1 cellular context compared by ENCODE assay signal in genomic region chr19:4867534-4868285, GRCh38.
TF ChIP-seq lines count a peak whose summit lies in the region.

Gene PLIN3 (minus strand): TSS chr19:4867667. CDS start chr19:4861394, 6,273 bp downstream.

TF ChIP-seq in HepG2, 621 proteins besides CTCF, POLR2A, EP300 and RAD21 (continued from another document and continues in another):
- TF ChIP-seq SNAPC4 (CRISPR knock-in tag; IDR thresholded peaks at IDR 0.05), result 0 out of 2 replicates have a peak, but pooled peaks have one; percentile 54
- no peak for TF ChIP-seq HNF1A (IDR thresholded peaks at IDR 0.05; ENCODE audit: low read depth)
- TF ChIP-seq HNF1A (CRISPR knock-in tag; IDR thresholded peaks at IDR 0.05; ENCODE audit: borderline replicate concordance), result 0 out of 2 replicates have a peak, but pooled peaks have one; percentile 35
- TF ChIP-seq ZNF281 (CRISPR knock-in tag; IDR thresholded peaks at IDR 0.05; ENCODE audit: borderline replicate concordance), result no peak
- no peak for TF ChIP-seq MXD4 (CRISPR knock-in tag; IDR thresholded peaks at IDR 0.05)
- TF ChIP-seq ZNF354B (CRISPR knock-in tag; IDR thresholded peaks at IDR 0.05), result no peak
- no peak for TF ChIP-seq FOXM1 (CRISPR knock-in tag; IDR thresholded peaks at IDR 0.05)
- no peak for TF ChIP-seq SIX1 (CRISPR knock-in tag; IDR thresholded peaks at IDR 0.05; ENCODE audit: borderline replicate concordance)
- TF ChIP-seq ZNF326 (CRISPR knock-in tag; IDR thresholded peaks at IDR 0.05; ENCODE audit: borderline replicate concordance), result no peak
- TF ChIP-seq MTERF4 (CRISPR knock-in tag; IDR thresholded peaks at IDR 0.05), result no peak
- no peak for TF ChIP-seq ZBTB40 (IDR thresholded peaks at IDR 0.05)
- TF ChIP-seq ZBTB40 (CRISPR knock-in tag; IDR thresholded peaks at IDR 0.05), result peak; percentile 64; the same call in 1 of the 2 replicates
- TF ChIP-seq PHF8 (CRISPR knock-in tag; IDR thresholded peaks at IDR 0.05), result peak; percentile 56; the same call in 1 of the 2 replicates
- TF ChIP-seq IKZF4 (CRISPR knock-in tag; IDR thresholded peaks at IDR 0.05; ENCODE audit: borderline replicate concordance, low read depth, not compliant biosample characterization), result no peak
- peak; percentile 79 for TF ChIP-seq MYPOP (CRISPR knock-in tag; IDR thresholded peaks at IDR 0.05)
- no peak for TF ChIP-seq MBD4 (IDR thresholded peaks at IDR 0.05; ENCODE audit: borderline replicate concordance, low read length)
- TF ChIP-seq ZNF547 (CRISPR knock-in tag; IDR thresholded peaks at IDR 0.05), result peak; percentile 62; the same call in 1 of the 2 replicates
- peak; percentile 69; the same call in 1 of the 2 replicates for TF ChIP-seq ZNF788 (CRISPR knock-in tag; IDR thresholded peaks at IDR 0.05; ENCODE audit: borderline replicate concordance)
- TF ChIP-seq HNRNPH1 (optimal IDR thresholded peaks at IDR 0.05; ENCODE audit: low read depth, low read length), result no peak
- TF ChIP-seq TBP (CRISPR knock-in tag; IDR thresholded peaks at IDR 0.05), result no peak
- no peak for TF ChIP-seq ZNF232 (CRISPR knock-in tag; IDR thresholded peaks at IDR 0.05; ENCODE audit: borderline replicate concordance)
- TF ChIP-seq HOXA9 (CRISPR knock-in tag; IDR thresholded peaks at IDR 0.05; ENCODE audit: borderline replicate concordance), result no peak
- peak; percentile 55; the same call in 1 of the 2 replicates for TF ChIP-seq MAX (IDR thresholded peaks at IDR 0.05)
- no peak for TF ChIP-seq SMAD9 (CRISPR knock-in tag; IDR thresholded peaks at IDR 0.05)
- TF ChIP-seq ATF4 (CRISPR knock-in tag; IDR thresholded peaks at IDR 0.05), result peak in 1 of 2 experiments; percentile 60; a peak in 1 of 4 replicates
- TF ChIP-seq SCMH1 (CRISPR knock-in tag; IDR thresholded peaks at IDR 0.05; ENCODE audit: borderline replicate concordance), result no peak
- no peak for TF ChIP-seq ZFP1 (CRISPR knock-in tag; IDR thresholded peaks at IDR 0.05)
- no peak; the same call in 1 of the 2 replicates for TF ChIP-seq ZFY (CRISPR knock-in tag; IDR thresholded peaks at IDR 0.05)
- TF ChIP-seq HNRNPK (IDR thresholded peaks at IDR 0.05; ENCODE audit: low read depth, low read length, poor library complexity, severe bottlenecking), result no peak
- no peak for TF ChIP-seq ZNF709 (CRISPR knock-in tag; IDR thresholded peaks at IDR 0.05)
- no peak for TF ChIP-seq MAFF (IDR thresholded peaks at IDR 0.05; ENCODE audit: low read depth, low read length)
- no peak for TF ChIP-seq TEAD2 (CRISPR knock-in tag; IDR thresholded peaks at IDR 0.05)
